Comparison of ENCODE assay signal across 14 cellular contexts in genomic region chr2:28414583-28414982, GRCh38. TPM values are rescaled to one million over a fixed set of nuclear protein-coding genes. Genes with fewer than 3 reads are reported as not detected.
DNase-seq lines count a peak whose midpoint lies in the region; ATAC-seq, FAIRE-seq and TF ChIP-seq lines count a peak whose summit lies in the region.
"Had no signal": no experiment of that assay in that cellular context is flagged by ENCODE, and none has a peak within 500 bp of the region (broad histone marks: within the 10 kb centered on the region; RNA-seq: fewer than 3 reads in every experiment).

No MANE protein-coding gene starts in this region.

- H3K9ac ChIP-seq in skeletal muscle tissue (ENCODE audit: low read depth in 1 of 3, low read length in 3 of 3) = peak overlapping the region in 2 of 3 donors; percentile 53 to 72

- no peaks in the 10 kb centered on the region for H3K9me3 Mint-ChIP-seq in activated CD4-positive, alpha-beta T cell treated with anti-CD3 and anti-CD28 coated beads, Interleukin-2, amount 10 ng/mL, durations not matched to agents 7 days and 5 days
- no peaks in the 10 kb centered on the region for H3K9me3 Mint-ChIP-seq in activated CD4-positive, alpha-beta T cell treated with anti-CD3 and anti-CD28 coated beads, Interleukin-2, amount 10 ng/mL, durations not matched to agents 24 days and 14 days
- no peaks in the 10 kb centered on the region for H3K9me3 Mint-ChIP-seq in activated CD4-positive, alpha-beta memory T cell treated with anti-CD3 and anti-CD28 coated beads, Interleukin-2, amount 10 ng/mL, durations not matched to agents 7 days and 5 days

- H3K36me3 ChIP-seq in heart left ventricle = peaks cover 6 to 88% (median 64%) of the 10 kb centered on the region in 9 donors
- H3K36me3 ChIP-seq in skeletal muscle tissue (ENCODE audit: control insufficient read depth in 3 of 3, insufficient read depth in 3 of 3, low read length in 3 of 3) = peaks cover 40 to 45% (median 42%) of the 10 kb centered on the region in 3 donors

- DNase-seq in activated CD4-positive, alpha-beta T cell treated with anti-CD3 and anti-CD28 coated beads, Interleukin-2, amount 10 ng/mL, durations not matched to agents 7 days and 5 days = no peak
- DNase-seq in activated CD4-positive, alpha-beta T cell treated with anti-CD3 and anti-CD28 coated beads, Interleukin-2, amount 10 ng/mL, durations not matched to agents 24 days and 14 days = no peak
- no peak for DNase-seq in activated CD4-positive, alpha-beta memory T cell treated with anti-CD3 and anti-CD28 coated beads, Interleukin-2, amount 10 ng/mL, durations not matched to agents 7 days and 5 days
- DNase-seq in heart left ventricle = no peak
- no peak for DNase-seq in GM12892 (ENCODE audit: insufficient read length)
- DNase-seq in putamen (ENCODE audit: low spot score) = no peak
- no peak for DNase-seq in islet precursor cell
- DNase-seq: 8988T; activated CD4-positive, alpha-beta T cell treated with anti-CD3 and anti-CD28 coated beads for 48 hours; body of pancreas; effector CD8-positive, alpha-beta T cell; occipital lobe; SIG-M5 had no signal

- H3K36me3 Mint-ChIP-seq in activated CD4-positive, alpha-beta T cell treated with anti-CD3 and anti-CD28 coated beads, Interleukin-2, amount 10 ng/mL, durations not matched to agents 7 days and 5 days (ENCODE audit: low read depth) = peaks cover 45% of the 10 kb centered on the region
- H3K36me3 Mint-ChIP-seq in activated CD4-positive, alpha-beta T cell treated with anti-CD3 and anti-CD28 coated beads, Interleukin-2, amount 10 ng/mL, durations not matched to agents 24 days and 14 days (ENCODE audit: low read depth) = peaks cover 70% of the 10 kb centered on the region
- H3K36me3 Mint-ChIP-seq in activated CD4-positive, alpha-beta memory T cell treated with anti-CD3 and anti-CD28 coated beads, Interleukin-2, amount 10 ng/mL, durations not matched to agents 7 days and 5 days (ENCODE audit: low read depth) = peaks cover 73% of the 10 kb centered on the region

- H3K27ac ChIP-seq in heart left ventricle (peak overlapping the region in 8 of 12 donors; percentile 6 to 55 (median 38)), skeletal muscle tissue (ENCODE audit: low read depth, low read length) (peak overlapping the region; percentile 39)
- H3K27ac ChIP-seq: body of pancreas had no signal

- H3K4me1 Mint-ChIP-seq in activated CD4-positive, alpha-beta T cell treated with anti-CD3 and anti-CD28 coated beads, Interleukin-2, amount 10 ng/mL, durations not matched to agents 7 days and 5 days = peaks cover 38% of the 10 kb centered on the region
- H3K4me1 Mint-ChIP-seq in activated CD4-positive, alpha-beta T cell treated with anti-CD3 and anti-CD28 coated beads, Interleukin-2, amount 10 ng/mL, durations not matched to agents 24 days and 14 days = peaks cover 40% of the 10 kb centered on the region
- peaks cover 48% of the 10 kb centered on the region for H3K4me1 Mint-ChIP-seq in activated CD4-positive, alpha-beta memory T cell treated with anti-CD3 and anti-CD28 coated beads, Interleukin-2, amount 10 ng/mL, durations not matched to agents 7 days and 5 days

- ATAC-seq in heart left ventricle = peak in 2 of 4 donors; percentile 9 to 12
- ATAC-seq: body of pancreas had no signal

- POLR2A ChIA-PET in activated CD4-positive, alpha-beta T cell treated with anti-CD3 and anti-CD28 coated beads, Interleukin-2, amount 10 ng/mL, durations not matched to agents 7 days and 5 days (lab: Charles Lee) = no interaction called here
- POLR2A ChIA-PET in activated CD4-positive, alpha-beta memory T cell treated with anti-CD3 and anti-CD28 coated beads, Interleukin-2, amount 10 ng/mL, durations not matched to agents 7 days and 5 days (lab: Charles Lee) = interaction anchor here (1.2 to 2.7 kb wide), 3 partner anchors 9 to 31 kb away, joined by 5 to 10 read pairs (median 6); partner anchors contain the start of gene FOSL2

- no peak overlapping the region for H3K4me3 ChIP-seq in heart left ventricle
- H3K4me3 ChIP-seq in skeletal muscle tissue (ENCODE audit: low read length in 3 of 3) = no peak overlapping the region
- H3K4me3 ChIP-seq: body of pancreas had no signal

- H3K4me3 Mint-ChIP-seq in activated CD4-positive, alpha-beta T cell treated with anti-CD3 and anti-CD28 coated beads, Interleukin-2, amount 10 ng/mL, durations not matched to agents 7 days and 5 days = no peak overlapping the region
- no peak overlapping the region for H3K4me3 Mint-ChIP-seq in activated CD4-positive, alpha-beta T cell treated with anti-CD3 and anti-CD28 coated beads, Interleukin-2, amount 10 ng/mL, durations not matched to agents 24 days and 14 days
- no peak overlapping the region for H3K4me3 Mint-ChIP-seq in activated CD4-positive, alpha-beta memory T cell treated with anti-CD3 and anti-CD28 coated beads, Interleukin-2, amount 10 ng/mL, durations not matched to agents 7 days and 5 days

- intact Hi-C loops in activated CD4-positive, alpha-beta T cell treated with anti-CD3 and anti-CD28 coated beads, Interleukin-2, amount 10 ng/mL, durations not matched to agents 24 days and 14 days (cut with micrococcal nuclease) = loop anchor here (5.0 kb wide), 1 partner anchor 662 kb away; no protein-coding TSS in a partner anchor
- intact Hi-C loops in heart left ventricle (cut with DNase I) = no loop called here

- 41 to 48% (median 44%) methylated on average over 5 of the region's 5 CpGs for WGBS in heart left ventricle, 4 donors

- no peaks in the 10 kb centered on the region for H3K9me3 ChIP-seq in heart left ventricle
- no peaks in the 10 kb centered on the region for H3K9me3 ChIP-seq in skeletal muscle tissue (ENCODE audit: control insufficient read depth in 3 of 3, low read length in 3 of 3)
- H3K9me3 ChIP-seq: body of pancreas had no signal

- FAIRE-seq in GM12892 (lab: Jason Lieb, UNC) = no peak

- H3K27ac Mint-ChIP-seq in activated CD4-positive, alpha-beta T cell treated with anti-CD3 and anti-CD28 coated beads, Interleukin-2, amount 10 ng/mL, durations not matched to agents 7 days and 5 days = peak overlapping the region; percentile 54
- no peak overlapping the region for H3K27ac Mint-ChIP-seq in activated CD4-positive, alpha-beta T cell treated with anti-CD3 and anti-CD28 coated beads, Interleukin-2, amount 10 ng/mL, durations not matched to agents 24 days and 14 days
- peak overlapping the region; percentile 21 for H3K27ac Mint-ChIP-seq in activated CD4-positive, alpha-beta memory T cell treated with anti-CD3 and anti-CD28 coated beads, Interleukin-2, amount 10 ng/mL, durations not matched to agents 7 days and 5 days

- CTCF ChIA-PET in activated CD4-positive, alpha-beta T cell treated with anti-CD3 and anti-CD28 coated beads, Interleukin-2, amount 10 ng/mL, durations not matched to agents 7 days and 5 days (lab: Charles Lee) = interaction anchor here (0.8 to 1.6 kb wide), 5 partner anchors 9 to 660 kb away, joined by 3 to 4 read pairs (median 4); no protein-coding TSS in a partner anchor
- CTCF ChIA-PET in activated CD4-positive, alpha-beta memory T cell treated with anti-CD3 and anti-CD28 coated beads, Interleukin-2, amount 10 ng/mL, durations not matched to agents 7 days and 5 days (lab: Charles Lee) = no interaction called here

- H3K27me3 ChIP-seq in heart left ventricle (no peaks in the 10 kb centered on the region), skeletal muscle tissue (ENCODE audit: control insufficient read depth in 3 of 3, insufficient read depth in 3 of 3, low read length in 3 of 3) (no peaks in the 10 kb centered on the region)
- H3K27me3 ChIP-seq: body of pancreas had no signal

- H3K27me3 Mint-ChIP-seq in activated CD4-positive, alpha-beta T cell treated with anti-CD3 and anti-CD28 coated beads, Interleukin-2, amount 10 ng/mL, durations not matched to agents 7 days and 5 days = no peaks in the 10 kb centered on the region
- H3K27me3 Mint-ChIP-seq in activated CD4-positive, alpha-beta T cell treated with anti-CD3 and anti-CD28 coated beads, Interleukin-2, amount 10 ng/mL, durations not matched to agents 24 days and 14 days = no peaks in the 10 kb centered on the region
- H3K27me3 Mint-ChIP-seq in activated CD4-positive, alpha-beta memory T cell treated with anti-CD3 and anti-CD28 coated beads, Interleukin-2, amount 10 ng/mL, durations not matched to agents 7 days and 5 days = no peaks in the 10 kb centered on the region

- no peak for TF ChIP-seq POLR2A in heart left ventricle (IDR thresholded peaks at IDR 0.05)
- TF ChIP-seq POLR2A in GM12892 (IDR thresholded peaks at IDR 0.05; ENCODE audit: low read depth, low read length) = no peak

- H3K4me1 ChIP-seq in heart left ventricle = peaks cover 0 to 58% (median 28%) of the 10 kb centered on the region in 12 donors
- peaks cover 35 to 37% (median 37%) of the 10 kb centered on the region in 3 donors for H3K4me1 ChIP-seq in skeletal muscle tissue (ENCODE audit: control insufficient read depth in 3 of 3, insufficient read depth in 3 of 3, low read length in 3 of 3)

- TF ChIP-seq CTCF in heart left ventricle (IDR thresholded peaks at IDR 0.05) = no peak

RNA-seq across cellular contexts. Expression of gene FOSL2, which starts 21.9 kb away (rescaled TPM):
- total RNA-seq in activated CD4-positive, alpha-beta T cell treated with anti-CD3 and anti-CD28 coated beads, Interleukin-2, amount 10 ng/mL, durations not matched to agents 7 days and 5 days = 10 to 100 TPM; 39.6 to 47.0 TPM
- total RNA-seq in activated CD4-positive, alpha-beta T cell treated with anti-CD3 and anti-CD28 coated beads, Interleukin-2, amount 10 ng/mL, durations not matched to agents 24 days and 14 days = 73.2 and 80.6 TPM in 2 replicates
- 100 to 1,000 TPM in 1 of 2 experiments, 10 to 100 TPM in 1; 96.4 to 100 TPM for total RNA-seq in activated CD4-positive, alpha-beta memory T cell treated with anti-CD3 and anti-CD28 coated beads, Interleukin-2, amount 10 ng/mL, durations not matched to agents 7 days and 5 days
- total RNA-seq in heart left ventricle (100 to 1,000 TPM in 2 of 9 donors, 10 to 100 TPM in 7; 26.2 to 144 (median 50.2) TPM), skeletal muscle tissue (10.4 TPM)
- 10 to 100 TPM; 15.2 to 66.2 TPM for polyA plus RNA-seq in heart left ventricle
- polyA plus RNA-seq in GM12892 (2012; ENCODE audit: missing spikeins) = 0.68 TPM
